In the genomic region with DNA sequence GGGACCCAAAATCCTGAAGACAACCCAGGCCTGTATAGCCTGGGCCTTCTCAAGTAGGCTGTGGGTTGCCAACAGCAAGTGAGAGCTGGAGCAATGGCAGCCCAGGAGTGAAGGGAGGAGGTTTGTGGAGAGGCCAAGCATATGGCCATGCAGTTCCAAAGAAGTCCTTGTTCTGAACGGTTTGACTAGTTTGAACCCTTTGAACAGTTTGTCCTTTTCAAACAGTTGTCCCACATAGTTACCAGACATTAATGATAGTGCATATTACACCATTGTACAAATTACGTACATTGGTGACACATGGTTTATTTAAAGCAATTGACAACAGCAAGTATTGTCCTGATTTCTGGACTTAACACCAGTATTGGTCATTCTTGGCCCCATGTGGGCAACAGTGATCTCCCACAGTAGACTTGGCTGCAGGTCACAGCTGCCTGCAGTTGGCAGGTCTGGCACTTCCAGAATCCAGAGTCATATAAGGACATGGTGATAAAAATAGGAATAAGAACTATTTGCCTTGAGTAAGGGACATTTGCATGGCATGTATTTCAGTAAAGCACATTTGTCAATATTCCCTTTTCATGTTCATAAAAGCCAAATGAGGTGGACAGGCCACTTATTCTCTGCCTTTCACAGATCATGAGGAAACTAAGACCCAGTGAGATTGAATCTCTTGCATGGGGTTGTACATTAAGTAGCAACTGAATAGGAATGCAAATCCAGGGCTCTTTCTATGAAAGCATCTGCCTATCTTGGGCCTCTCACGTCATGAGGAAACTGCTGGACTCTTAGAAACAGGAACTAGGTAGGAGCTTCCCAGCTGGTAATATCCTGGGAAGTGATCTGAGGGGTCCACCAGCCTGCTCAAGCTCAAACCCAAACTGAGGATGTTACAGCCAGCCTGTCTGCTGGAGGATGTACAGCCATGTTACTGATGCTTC, we compare ENCODE assay signal across 28 cellular contexts. TPM values are rescaled to one million over a fixed set of nuclear protein-coding genes. Genes with fewer than 3 reads are reported as not detected.
A peak's percentile ranks its signal among the peaks of the same experiment; 100 is the strongest.
DNase-seq lines count a peak whose midpoint lies in the region; ATAC-seq, FAIRE-seq and TF ChIP-seq lines count a peak whose summit lies in the region.
"Had no signal": no experiment of that assay in that cellular context is flagged by ENCODE, and none has a peak within 500 bp of the region (broad histone marks: within the 10 kb centered on the region; RNA-seq: fewer than 3 reads in every experiment).

No MANE protein-coding gene starts in this region.

- H3K27me3 ChIP-seq in left ventricle myocardium inferior (ENCODE audit: low read depth) (no peaks in the 10 kb centered on the region), prostate gland (replicated peaks; ENCODE audit: insufficient read depth) (no peaks in the 10 kb centered on the region)

- DNase-seq in CD1c-positive myeloid dendritic cell (ENCODE audit: extremely low spot score): peak; percentile 70
- no peak for DNase-seq in left ventricle myocardium inferior
- peak; percentile 16 for DNase-seq in prostate gland (ENCODE audit: low spot score)
- DNase-seq in HuH-7.5 (ENCODE audit: low spot score): no peak
- no peak for DNase-seq in NCI-H128 (lab: John Stamatoyannopoulos, UW; ENCODE audit: unreplicated experiment)
- no peak for DNase-seq in kidney
- DNase-seq: AML-193; C1 segment of cervical spinal cord; Calu3; CD8-positive, alpha-beta memory T cell; DMS153; Kasumi-1; MG63; NCI-H1436 treated with DMSO at 0.1 percent for 48 hours; NCI-H1930; NCI-H2227 treated with DMSO at 0.1 percent for 48 hours; NCI-H510A treated with DMSO at 0.1 percent for 48 hours; NCI-H82; SJCRH30 had no signal

- H3K9me3 ChIP-seq in left ventricle myocardium inferior (replicated peaks) (no peaks in the 10 kb centered on the region), prostate gland (no peaks in the 10 kb centered on the region), kidney (ENCODE audit: control insufficient read depth in 1 of 2, low read length in 2 of 2) (no peaks in the 10 kb centered on the region)
- H3K9me3 ChIP-seq: MG63, SJCRH30 had no signal

- H3K9ac ChIP-seq in kidney (ENCODE audit: low read length in 2 of 2): no peak overlapping the region

- TF ChIP-seq CTCF in VCaP (conservative IDR thresholded peaks at IDR 0.05) (no peak), left ventricle myocardium inferior (IDR thresholded peaks at IDR 0.05; ENCODE audit: borderline replicate concordance) (no peak), prostate gland (IDR thresholded peaks at IDR 0.05) (no peak), kidney (IDR thresholded peaks at IDR 0.05; ENCODE audit: borderline replicate concordance, extremely low read depth, insufficient read depth) (no peak)

- H3K36me3 ChIP-seq in left ventricle myocardium inferior (no peaks in the 10 kb centered on the region), prostate gland (no peaks in the 10 kb centered on the region), kidney (ENCODE audit: control insufficient read depth in 1 of 2, insufficient read depth in 2 of 2, low read length in 2 of 2) (no peaks in the 10 kb centered on the region)
- H3K36me3 ChIP-seq: MG63, SJCRH30 had no signal

- H3K27ac ChIP-seq in VCaP: peak overlapping the region; percentile 50
- peak overlapping the region; percentile 60 for H3K27ac ChIP-seq in left ventricle myocardium inferior (replicated peaks)
- peak overlapping the region in 1 of 2 donors; percentile 6 for H3K27ac ChIP-seq in prostate gland
- no peak overlapping the region for H3K27ac ChIP-seq in kidney (ENCODE audit: low read depth in 2 of 2, low read length in 2 of 2)
- H3K27ac ChIP-seq: SJCRH30 had no signal

- H3K4me1 ChIP-seq in left ventricle myocardium inferior: peaks cover 15% of the 10 kb centered on the region
- H3K4me1 ChIP-seq in prostate gland (replicated peaks): no peaks in the 10 kb centered on the region
- no peaks in the 10 kb centered on the region for H3K4me1 ChIP-seq in kidney (ENCODE audit: control insufficient read depth in 1 of 2, insufficient read depth in 1 of 2, low read depth in 1 of 2, low read length in 2 of 2)
- H3K4me1 ChIP-seq: SJCRH30 had no signal

- no peak for TF ChIP-seq POLR2A in prostate gland (IDR thresholded peaks at IDR 0.05)

- FAIRE-seq in kidney (lab: Jason Lieb, UNC): no peak
- FAIRE-seq: G401.6, GM12892, H1 had no signal

- WGBS in prostate gland: 69% methylated on average over 3 of the region's 3 CpGs

- no peak for ATAC-seq in GM19023 (IDR thresholded peaks at IDR 0.05; ENCODE audit: unreplicated experiment)
- ATAC-seq: Panc1 had no signal

- H3K4me3 ChIP-seq in left ventricle myocardium inferior: no peak overlapping the region
- H3K4me3 ChIP-seq in prostate gland: no peak overlapping the region
- H3K4me3 ChIP-seq in kidney (ENCODE audit: low read length in 2 of 2): no peak overlapping the region
- H3K4me3 ChIP-seq: MG63, SJCRH30 had no signal

- intact Hi-C loops in left ventricle myocardium inferior (cut with micrococcal nuclease): no loop called here
- intact Hi-C loops in prostate gland (cut with DNase I): no loop called here
- intact Hi-C loops in kidney (cut with DNase I): no loop called here

RNA-seq across cellular contexts. Expression of a gene that starts 30.3 kb away (rescaled TPM):
- not detected for total RNA-seq in left ventricle myocardium inferior
- total RNA-seq in prostate gland: under 1 TPM; 0.77 to 0.85 TPM
- total RNA-seq in kidney: 1.7 TPM
- polyA plus RNA-seq in kidney (ENCODE audit: insufficient read depth, low read depth, low replicate concordance): 10.4 TPM
- total RNA-seq: A172; Calu3; CD8-positive, alpha-beta memory T cell; Daoy; SJCRH30 had no signal
- polyA plus RNA-seq: AG04450; CD8-positive, alpha-beta memory T cell had no signal

RNA-seq across cellular contexts. Expression of a gene that starts 30.9 kb away (rescaled TPM):
- total RNA-seq in left ventricle myocardium inferior: not detected
- total RNA-seq in prostate gland: not detected
- not detected for total RNA-seq in kidney
- polyA plus RNA-seq in kidney (ENCODE audit: insufficient read depth, low read depth, low replicate concordance): not detected
- total RNA-seq: A172, Calu3, Daoy, H1, SJCRH30 had no signal
- polyA plus RNA-seq: AG04450; CD8-positive, alpha-beta memory T cell; H1 had no signal

Comparison
In these comparisons a context has a peak if more than half of its experiments do, and no peak if none do; other contexts are left out.
1. DNase-seq: peak in CD1c-positive myeloid dendritic cell (single experiment) and prostate gland (single experiment); none in left ventricle myocardium inferior (single experiment), HuH-7.5 (single experiment), NCI-H128 (single experiment) and kidney (single experiment).
2. H3K27ac ChIP-seq: peak in VCaP (single experiment) and left ventricle myocardium inferior (single experiment); none in kidney (0 of 2).